Comparison of ENCODE assay signal across 28 cellular contexts in the genomic region with DNA sequence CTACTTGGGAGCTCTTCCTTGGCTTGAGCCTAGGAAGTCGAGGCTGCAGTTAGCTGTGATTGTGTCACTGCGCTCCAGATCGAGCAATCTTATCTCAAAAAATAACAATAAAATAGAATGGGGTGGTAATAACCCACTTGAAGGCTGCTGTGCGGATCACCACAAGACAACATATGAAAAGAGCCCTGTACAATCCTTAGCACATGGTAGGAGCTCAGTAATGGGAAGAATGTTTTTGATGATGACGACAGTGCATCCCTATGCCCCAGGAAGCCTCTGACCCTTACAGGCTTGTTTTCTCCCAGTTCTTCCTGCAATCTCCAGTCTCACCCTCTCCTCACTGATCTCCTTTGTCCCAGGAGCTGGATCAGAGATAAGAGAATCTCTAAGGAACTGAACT. TPM values are rescaled to one million over a fixed set of nuclear protein-coding genes. Genes with fewer than 3 reads are reported as not detected.
"Had no signal": no experiment of that assay in that cellular context is flagged by ENCODE, and none has a peak within 500 bp of the region (broad histone marks: within the 10 kb centered on the region; RNA-seq: fewer than 3 reads in every experiment).

No MANE protein-coding gene starts in this region.

- H3K27ac ChIP-seq: breast epithelium, cardiac muscle cell, coronary artery, foreskin keratinocyte had no signal

- H3K9me3 ChIP-seq: breast epithelium, esophagus muscularis mucosa, gastroesophageal sphincter had no signal

- DNase-seq: activated CD4-positive, alpha-beta memory T cell treated with anti-CD3 and anti-CD28 coated beads, Interleukin-2, amount 10 ng/mL, durations not matched to agents 7 days and 5 days; activated CD4-positive, alpha-beta T cell treated with anti-CD3 and anti-CD28 coated beads for 1 hour; activated CD4-positive, alpha-beta T cell treated with anti-CD3 and anti-CD28 coated beads for 4 hours; activated CD4-positive, alpha-beta T cell treated with anti-CD3 and anti-CD28 coated beads, Interleukin-2, amount 10 ng/mL, durations not matched to agents 7 days and 5 days; activated CD4-positive, alpha-beta T cell treated with anti-CD3 and anti-CD28 coated beads, Interleukin-2, amount 50 U/mL, for 4 hours; activated CD4-positive, CD25-positive, alpha-beta regulatory T cell; activated CD8-positive, alpha-beta memory T cell treated with anti-CD3 and anti-CD28 coated beads, Interleukin-2, amount 50 U/mL, for 48 hours; activated gamma-delta T cell; activated naive CD4-positive, alpha-beta T cell; activated naive CD4-positive, alpha-beta T cell treated with anti-CD3 and anti-CD28 coated beads, Interleukin-2, amount 10 ng/mL, durations not matched to agents 7 days and 5 days; activated naive CD8-positive, alpha-beta T cell treated with anti-CD3 and anti-CD28 coated beads, Interleukin-2, amount 10 ng/mL, durations not matched to agents 7 days and 5 days; activated T-cell treated with anti-CD3 and anti-CD28 coated beads for 4 hours; activated T-cell treated with anti-CD3 and anti-CD28 coated beads, Interleukin-2, amount 50 U/mL, for 24 hours; activated T-cell treated with anti-CD3 and anti-CD28 coated beads, Interleukin-2, amount 50 U/mL, for 72 hours; dermis blood vessel endothelial cell; effector CD4-positive, alpha-beta T cell; effector memory CD8-positive, alpha-beta T cell; erythroblast; foreskin keratinocyte; T-helper 1 cell; T-helper 17 cell; T1000 had no signal

- H3K4me1 ChIP-seq: breast epithelium, foreskin keratinocyte had no signal

- H3K36me3 ChIP-seq: breast epithelium had no signal

- ATAC-seq: activated naive CD4-positive, alpha-beta T cell treated with anti-CD3 and anti-CD28 coated beads, Interleukin-2, amount 50 U/mL, for 72 hours; activated T-cell treated with anti-CD3 and anti-CD28 coated beads, Interleukin-2, amount 50 U/mL, for 72 hours; effector memory CD8-positive, alpha-beta T cell; foreskin keratinocyte; gastroesophageal sphincter; T-helper 17 cell had no signal

- H3K27me3 ChIP-seq: breast epithelium, cardiac muscle cell, esophagus muscularis mucosa, foreskin keratinocyte, gastroesophageal sphincter had no signal

- H3K4me3 ChIP-seq: breast epithelium, cardiac muscle cell, coronary artery, esophagus muscularis mucosa, gastroesophageal sphincter had no signal

RNA-seq across cellular contexts. Expression of a gene that starts 15.5 kb away (rescaled TPM):
- total RNA-seq: activated CD4-positive, alpha-beta memory T cell treated with anti-CD3 and anti-CD28 coated beads, Interleukin-2, amount 10 ng/mL, durations not matched to agents 7 days and 5 days; activated CD4-positive, alpha-beta T cell treated with anti-CD3 and anti-CD28 coated beads, Interleukin-2, amount 10 ng/mL, durations not matched to agents 7 days and 5 days; foreskin keratinocyte; T-helper 17 cell had no signal
